19 cellular contexts compared by ENCODE assay signal in the genomic region with DNA sequence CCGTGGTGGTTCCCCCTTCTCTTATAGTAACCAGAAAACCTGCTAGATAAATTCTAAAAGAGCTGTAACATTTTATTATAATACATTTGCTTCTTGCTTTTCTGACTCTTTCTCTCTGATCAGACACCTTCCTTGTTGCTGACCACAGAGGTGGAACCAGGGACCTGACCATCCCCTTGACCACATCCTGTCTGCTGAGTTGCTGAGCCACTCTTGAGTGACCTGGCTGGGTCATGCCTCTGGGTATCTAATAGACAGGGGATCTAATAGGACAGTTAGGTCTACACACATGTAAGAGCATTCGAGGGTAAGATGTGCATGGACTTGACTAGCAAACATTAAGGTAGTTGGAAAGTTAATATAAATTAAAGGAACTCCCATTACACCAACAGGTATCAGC. TPM values are rescaled to one million over a fixed set of nuclear protein-coding genes. Genes with fewer than 3 reads are reported as not detected.
DNase-seq lines count a peak whose midpoint lies in the region; ATAC-seq lines count a peak whose summit lies in the region.
"Had no signal": no experiment of that assay in that cellular context is flagged by ENCODE, and none has a peak within 500 bp of the region (broad histone marks: within the 10 kb centered on the region; RNA-seq: fewer than 3 reads in every experiment).

No MANE protein-coding gene starts in this region.

- ATAC-seq in GM19351 (IDR thresholded peaks at IDR 0.05; ENCODE audit: unreplicated experiment) (peak; percentile 82), HG02798 (IDR thresholded peaks at IDR 0.05; ENCODE audit: poor library complexity, unreplicated experiment) (peak; percentile 65), HG03571 (IDR thresholded peaks at IDR 0.05; ENCODE audit: unreplicated experiment) (peak; percentile 88), left ventricle myocardium superior (no peak), HG03039 (IDR thresholded peaks at IDR 0.05; ENCODE audit: unreplicated experiment) (no peak)
- ATAC-seq: activated CD4-positive, CD25-positive, alpha-beta regulatory T cell treated with anti-CD3 and anti-CD28 coated beads, Interleukin-2, amount 50 U/mL, for 24 hours had no signal

- intact Hi-C loops in left ventricle myocardium superior (cut with micrococcal nuclease), result no loop called here

- DNase-seq in retina (no peak), left ventricle myocardium superior (no peak), middle frontal gyrus (ENCODE audit: extremely low spot score, low spot score) (no peak)
- DNase-seq: activated CD8-positive, alpha-beta memory T cell treated with anti-CD3 and anti-CD28 coated beads for 24 hours; activated naive CD8-positive, alpha-beta T cell treated with anti-CD3 and anti-CD28 coated beads, Interleukin-2, amount 10 ng/mL, durations not matched to agents 7 days and 5 days; foreskin fibroblast; HFFc6; hypothalamus; NCI-H1694 treated with DMSO at 0.1 percent for 48 hours; NCI-H2227 treated with DMSO at 0.1 percent for 48 hours; nephron progenitor cell; Peyer's patch; stimulated activated CD8-positive, alpha-beta memory T cell treated with anti-CD3 and anti-CD28 coated beads, Interleukin-4, amount 100 ng/mL, for 48 hours; T1000 had no signal

RNA-seq across cellular contexts. Expression of a gene that starts 22.8 kb away (rescaled TPM):
- total RNA-seq in left ventricle myocardium superior, result 0.40 TPM

Comparison
In these comparisons a context has a peak if more than half of its experiments do, and no peak if none do; other contexts are left out.
1. ATAC-seq: peak in GM19351 (single experiment), HG02798 (single experiment) and HG03571 (single experiment); none in left ventricle myocardium superior (single experiment) and HG03039 (single experiment).